ENCODE assay signal across 1 cellular context in the genomic region with DNA sequence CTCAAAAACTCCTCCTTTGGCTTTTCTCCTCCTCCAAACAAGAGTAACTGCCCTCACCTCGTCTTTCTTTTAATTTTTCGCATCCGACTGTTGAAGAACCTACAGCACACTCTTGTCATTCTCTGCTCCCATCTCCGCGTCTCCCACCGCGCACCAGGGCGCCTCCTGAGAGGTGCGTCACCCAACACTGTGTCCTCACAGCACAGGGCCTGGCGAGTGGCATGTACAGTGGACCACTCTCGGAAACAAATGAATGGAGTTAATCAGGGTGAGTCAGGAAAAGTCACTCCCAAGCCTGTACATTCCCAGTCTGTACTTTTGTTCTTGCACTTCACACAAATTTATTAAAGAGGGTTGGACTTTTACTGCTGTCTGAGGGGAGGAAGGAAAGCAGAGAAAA.
TF ChIP-seq lines count a peak whose summit lies in the region.

No MANE protein-coding gene starts in this region.

TF ChIP-seq in WTC11, 78 proteins besides CTCF, POLR2A, EP300 and RAD21 (continued from another document):
- TF ChIP-seq, protein P1, sequence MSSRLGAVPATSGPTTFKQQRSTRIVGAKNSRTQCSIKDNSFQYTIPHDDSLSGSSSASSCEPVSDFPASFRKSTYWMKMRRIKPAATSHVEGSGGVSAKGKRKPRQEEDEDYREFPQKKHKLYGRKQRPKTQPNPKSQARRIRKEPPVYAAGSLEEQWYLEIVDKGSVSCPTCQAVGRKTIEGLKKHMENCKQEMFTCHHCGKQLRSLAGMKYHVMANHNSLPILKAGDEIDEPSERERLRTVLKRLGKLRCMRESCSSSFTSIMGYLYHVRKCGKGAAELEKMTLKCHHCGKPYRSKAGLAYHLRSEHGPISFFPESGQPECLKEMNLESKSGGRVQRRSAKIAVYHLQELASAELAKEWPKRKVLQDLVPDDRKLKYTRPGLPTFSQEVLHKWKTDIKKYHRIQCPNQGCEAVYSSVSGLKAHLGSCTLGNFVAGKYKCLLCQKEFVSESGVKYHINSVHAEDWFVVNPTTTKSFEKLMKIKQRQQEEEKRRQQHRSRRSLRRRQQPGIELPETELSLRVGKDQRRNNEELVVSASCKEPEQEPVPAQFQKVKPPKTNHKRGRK (CRISPR knock-in tag; IDR thresholded peaks at IDR 0.05; ENCODE audit: borderline replicate concordance), result no peak
- TF ChIP-seq, protein P2, sequence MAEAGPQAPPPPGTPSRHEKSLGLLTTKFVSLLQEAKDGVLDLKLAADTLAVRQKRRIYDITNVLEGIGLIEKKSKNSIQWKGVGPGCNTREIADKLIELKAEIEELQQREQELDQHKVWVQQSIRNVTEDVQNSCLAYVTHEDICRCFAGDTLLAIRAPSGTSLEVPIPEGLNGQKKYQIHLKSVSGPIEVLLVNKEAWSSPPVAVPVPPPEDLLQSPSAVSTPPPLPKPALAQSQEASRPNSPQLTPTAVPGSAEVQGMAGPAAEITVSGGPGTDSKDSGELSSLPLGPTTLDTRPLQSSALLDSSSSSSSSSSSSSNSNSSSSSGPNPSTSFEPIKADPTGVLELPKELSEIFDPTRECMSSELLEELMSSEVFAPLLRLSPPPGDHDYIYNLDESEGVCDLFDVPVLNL (CRISPR knock-in tag; IDR thresholded peaks at IDR 0.05; ENCODE audit: borderline replicate concordance, low read depth), result no peak
- TF ChIP-seq CDX4 (CRISPR knock-in tag; IDR thresholded peaks at IDR 0.05; ENCODE audit: borderline replicate concordance), result no peak
